1 cellular context compared by ENCODE assay signal in genomic region chr1:150567717-150568561, GRCh38.
TF ChIP-seq lines count a peak whose summit lies in the region.

No MANE protein-coding gene starts in this region.

TF ChIP-seq in IMR-90, 13 proteins besides CTCF, POLR2A, EP300 and RAD21 (continued from another document):
- peak; percentile 83 for TF ChIP-seq USF2 (IDR thresholded peaks at IDR 0.05; ENCODE audit: low read depth, low read length)
- peak; percentile 67; the same call in 1 of the 2 replicates for TF ChIP-seq MAZ (IDR thresholded peaks at IDR 0.05; ENCODE audit: borderline replicate concordance, low read depth, low read length)
